In the genomic region with DNA sequence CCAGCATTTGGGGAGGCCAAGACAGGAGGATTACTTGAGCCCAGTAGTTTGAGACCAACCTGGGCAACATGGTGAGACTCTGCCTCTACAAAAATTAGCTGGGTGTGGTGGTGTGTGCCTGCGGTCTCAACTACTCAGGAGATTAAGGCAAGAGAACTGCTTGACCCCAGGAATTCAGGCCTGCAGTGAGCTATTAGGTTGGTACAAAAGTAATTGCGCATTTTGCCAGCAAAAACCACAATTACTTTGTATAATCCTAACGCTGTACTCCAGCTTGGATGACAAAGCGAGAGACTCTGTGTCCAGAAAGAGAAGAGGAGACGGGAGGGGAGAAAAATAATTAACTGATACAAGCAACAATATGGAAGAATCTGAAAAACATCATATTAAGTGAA, we compare ENCODE assay signal across 10 cellular contexts. TPM values are rescaled to one million over a fixed set of nuclear protein-coding genes. Genes with fewer than 3 reads are reported as not detected.
A peak's percentile ranks its signal among the peaks of the same experiment; 100 is the strongest.
DNase-seq lines count a peak whose midpoint lies in the region; ATAC-seq and TF ChIP-seq lines count a peak whose summit lies in the region.
"Had no signal": no experiment of that assay in that cellular context is flagged by ENCODE, and none has a peak within 500 bp of the region (broad histone marks: within the 10 kb centered on the region; RNA-seq: fewer than 3 reads in every experiment).

No MANE protein-coding gene starts in this region.

- H3K4me1 ChIP-seq in RWPE2 (ENCODE audit: insufficient read depth, poor library complexity, severe bottlenecking) (peaks cover 31% of the 10 kb centered on the region), esophagus squamous epithelium (peaks cover 17 to 98% (median 29%) of the 10 kb centered on the region in 3 donors), gastrocnemius medialis (peaks cover 82 to 83% of the 10 kb centered on the region in 2 donors), lower lobe of right lung (peaks cover 79% of the 10 kb centered on the region)

- TF ChIP-seq CTCF in RWPE2 (IDR thresholded peaks at IDR 0.05; ENCODE audit: poor library complexity, severe bottlenecking) (no peak), esophagus squamous epithelium (IDR thresholded peaks at IDR 0.05) (no peak), gastrocnemius medialis (IDR thresholded peaks at IDR 0.05 in 4 of 5, conservative IDR thresholded peaks at IDR 0.05 in 1 of 5) (no peak), lower lobe of right lung (IDR thresholded peaks at IDR 0.05) (no peak)

- ATAC-seq in RWPE2 (ENCODE audit: low read depth) (peak; percentile 30), gastrocnemius medialis (no peak), lower lobe of right lung (no peak), HG03565 (IDR thresholded peaks at IDR 0.05; ENCODE audit: unreplicated experiment) (no peak), HG03342 (IDR thresholded peaks at IDR 0.05; ENCODE audit: unreplicated experiment) (no peak)

- no peaks in the 10 kb centered on the region for H3K27me3 ChIP-seq in RWPE2 (ENCODE audit: insufficient read depth, poor library complexity, severe bottlenecking)
- no peaks in the 10 kb centered on the region for H3K27me3 ChIP-seq in esophagus squamous epithelium
- H3K27me3 ChIP-seq in gastrocnemius medialis, result no peaks in the 10 kb centered on the region
- no peaks in the 10 kb centered on the region for H3K27me3 ChIP-seq in lower lobe of right lung (ENCODE audit: low read depth)

- 58 to 68% methylated on average over 4 to 5 of the region's 5 CpGs for WGBS in esophagus squamous epithelium, 2 donors

- DNase-seq in EH (ENCODE audit: low read depth) (peak; percentile 57), RWPE2 (ENCODE audit: low spot score) (no peak), esophagus squamous epithelium (lab: John Stamatoyannopoulos, UW) (no peak), gastrocnemius medialis (no peak), lower lobe of right lung (no peak)
- DNase-seq in activated effector memory CD4-positive, alpha-beta T cell treated with Interleukin-2 at 50 U/mL for 16 hours, result no peak
- DNase-seq: activated gamma-delta T cell treated with Interleukin-2 at 50 U/mL for 16 hours, NCI-H226 had no signal

- H3K27ac ChIP-seq in RWPE2 (ENCODE audit: poor library complexity, severe bottlenecking) (peak overlapping the region; percentile 38), esophagus squamous epithelium (peak overlapping the region; percentile 7 to 64 (median 49)), gastrocnemius medialis (peak overlapping the region; percentile 74 to 81 (median 76)), lower lobe of right lung (no peak overlapping the region)

- H3K36me3 ChIP-seq in RWPE2 (ENCODE audit: low read depth), result peaks cover 59% of the 10 kb centered on the region
- peaks cover 5 to 32% (median 11%) of the 10 kb centered on the region in 3 donors for H3K36me3 ChIP-seq in esophagus squamous epithelium
- H3K36me3 ChIP-seq in gastrocnemius medialis, result peaks cover 0 to 17% of the 10 kb centered on the region in 2 donors
- H3K36me3 ChIP-seq in lower lobe of right lung, result peaks cover 38% of the 10 kb centered on the region

- no peak overlapping the region for H3K4me3 ChIP-seq in RWPE2 (ENCODE audit: severe bottlenecking)
- no peak overlapping the region for H3K4me3 ChIP-seq in esophagus squamous epithelium
- no peak overlapping the region for H3K4me3 ChIP-seq in gastrocnemius medialis
- H3K4me3 ChIP-seq in lower lobe of right lung, result no peak overlapping the region

- no peaks in the 10 kb centered on the region for H3K9me3 ChIP-seq in RWPE2 (ENCODE audit: severe bottlenecking)
- H3K9me3 ChIP-seq in esophagus squamous epithelium, result no peaks in the 10 kb centered on the region
- no peaks in the 10 kb centered on the region for H3K9me3 ChIP-seq in gastrocnemius medialis
- no peaks in the 10 kb centered on the region for H3K9me3 ChIP-seq in lower lobe of right lung

- in situ Hi-C loops in gastrocnemius medialis (cut with MboI; ENCODE audit: low sequenced_read_pairs in 4 of 4), result loop anchor here in 3 of 4 donors (5.0 to 25.0 kb wide), 3 partner anchors 87 to 150 kb away; a partner anchor contains a TSS

- TF ChIP-seq POLR2A in esophagus squamous epithelium (IDR thresholded peaks at IDR 0.05) (no peak), gastrocnemius medialis (IDR thresholded peaks at IDR 0.05) (no peak)

- intact Hi-C loops in esophagus squamous epithelium (cut with DNase I), result loop anchor here (10.0 kb wide), 1 partner anchor 147 kb away; a partner anchor contains a TSS
- intact Hi-C loops in gastrocnemius medialis (cut with DNase I; ENCODE audit: low total_unique reads), result loop anchor here (2.0 to 5.0 kb wide), 3 partner anchors 87 to 260 kb away; a partner anchor contains a TSS
- intact Hi-C loops in lower lobe of right lung (cut with DNase I), result no loop called here

RNA-seq across cellular contexts. Expression of a gene that starts 32.7 kb away (rescaled TPM):
- total RNA-seq in esophagus squamous epithelium (100 to 1,000 TPM; 505 to 758 (median 567) TPM), gastrocnemius medialis (1,000 to 10,000 TPM in 3 of 4 donors, 100 to 1,000 TPM in 1; 915 to 1,814 (median 1,174) TPM), lower lobe of right lung (383 TPM)
